In genomic region chr4:15653864-15654391, GRCh38 we compare ENCODE assay signal across 1 cellular context.
TF ChIP-seq lines count a peak whose summit lies in the region.

No MANE protein-coding gene starts in this region.

TF ChIP-seq in HCT116, 20 proteins besides CTCF, POLR2A, EP300 and RAD21 (continued from another document):
- TF ChIP-seq ZBTB33 (IDR thresholded peaks at IDR 0.05; ENCODE audit: extremely low read depth, insufficient replicate concordance, low read length): no peak
